8 cellular contexts compared by ENCODE assay signal in the genomic region with DNA sequence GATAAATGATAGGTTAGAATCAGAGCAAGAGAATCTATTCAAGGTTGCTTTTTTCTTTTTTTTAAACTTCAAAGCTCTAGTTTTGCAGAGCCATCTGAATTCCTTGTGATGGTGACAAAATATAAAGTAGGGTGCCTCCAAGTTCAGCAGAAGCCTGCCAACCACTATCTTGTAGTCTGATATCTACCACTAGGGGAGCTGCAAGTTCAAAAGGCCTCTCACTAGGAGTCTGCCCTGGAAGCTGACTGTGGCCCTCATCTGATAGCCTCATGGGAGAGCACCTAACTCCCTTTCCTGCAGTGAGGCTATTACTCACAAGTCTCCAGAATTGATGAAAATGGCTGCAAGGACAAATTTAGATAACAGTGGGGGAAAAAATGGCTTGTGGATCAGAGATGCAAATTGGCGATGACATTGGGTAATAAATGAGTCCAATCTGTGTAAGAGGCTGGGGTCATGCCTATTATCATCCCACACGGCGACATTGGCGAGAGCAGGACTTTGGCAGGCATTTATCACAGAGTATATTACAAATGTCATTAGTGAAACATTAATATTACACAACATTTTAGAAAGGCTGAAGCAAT. TPM values are rescaled to one million over a fixed set of nuclear protein-coding genes. Genes with fewer than 3 reads are reported as not detected.
DNase-seq lines count a peak whose midpoint lies in the region; ATAC-seq, FAIRE-seq and TF ChIP-seq lines count a peak whose summit lies in the region.

No MANE protein-coding gene starts in this region.

- no peaks in the 10 kb centered on the region for H3K36me3 Mint-ChIP-seq in endodermal cell (ENCODE audit: low read depth)
- no peaks in the 10 kb centered on the region for H3K36me3 Mint-ChIP-seq in T-helper 2 cell treated with Interferon-gamma antibody and Interleukin-4, amounts not matched to agents 5 μg/mL and 100 μg/mL, for 36 hours (ENCODE audit: low read depth)

- H3K9me3 Mint-ChIP-seq in endodermal cell, result no peaks in the 10 kb centered on the region
- H3K9me3 Mint-ChIP-seq in T-helper 2 cell treated with Interferon-gamma antibody and Interleukin-4, amounts not matched to agents 5 μg/mL and 100 μg/mL, for 36 hours, result no peaks in the 10 kb centered on the region

- 93% methylated on average over 4 of the region's 4 CpGs; no CpG with 5 or more reads in 1 of the 2 experiments for WGBS in endodermal cell (ENCODE audit: insufficient coverage in 1 of 2, insufficient read length in 1 of 2), 2 experiments
- 15 to 54% (median 46%) methylated on average over 4 of the region's 4 CpGs for WGBS in small intestine, 3 donors

- H3K9ac ChIP-seq in endodermal cell (ENCODE audit: extremely low read depth, low read length, poor library complexity, severe bottlenecking), result no peak overlapping the region

- H3K4me3 Mint-ChIP-seq in endodermal cell, result no peak overlapping the region
- H3K4me3 Mint-ChIP-seq in T-helper 2 cell treated with Interferon-gamma antibody and Interleukin-4, amounts not matched to agents 5 μg/mL and 100 μg/mL, for 36 hours, result no peak overlapping the region

- TF ChIP-seq POLR2A in NB4 (IDR thresholded peaks at IDR 0.05; ENCODE audit: extremely low read depth, insufficient read length), result no peak

- TF ChIP-seq CTCF in NB4 (IDR thresholded peaks at IDR 0.05; ENCODE audit: low read depth, low read length) (peak; percentile 40), endodermal cell (conservative IDR thresholded peaks at IDR 0.05) (peak; percentile 85)

- no peak overlapping the region for H3K27ac Mint-ChIP-seq in endodermal cell
- no peak overlapping the region for H3K27ac Mint-ChIP-seq in T-helper 2 cell treated with Interferon-gamma antibody and Interleukin-4, amounts not matched to agents 5 μg/mL and 100 μg/mL, for 36 hours

- no peaks in the 10 kb centered on the region for H3K27me3 Mint-ChIP-seq in endodermal cell (ENCODE audit: insufficient read depth)
- no peaks in the 10 kb centered on the region for H3K27me3 Mint-ChIP-seq in T-helper 2 cell treated with Interferon-gamma antibody and Interleukin-4, amounts not matched to agents 5 μg/mL and 100 μg/mL, for 36 hours (ENCODE audit: low read depth)

- H3K4me1 ChIP-seq in endodermal cell (ENCODE audit: control insufficient read depth, insufficient read depth, low read length) (peaks cover 11% of the 10 kb centered on the region), small intestine (ENCODE audit: control insufficient read depth in 2 of 2, insufficient read depth in 1 of 2, low read depth in 1 of 2, low read length in 1 of 2) (no peaks in the 10 kb centered on the region)

- no peaks in the 10 kb centered on the region for H3K27me3 ChIP-seq in endodermal cell (ENCODE audit: control insufficient read depth, insufficient read depth, low read length, poor library complexity, severe bottlenecking)
- H3K27me3 ChIP-seq in small intestine (ENCODE audit: control insufficient read depth in 2 of 2, insufficient read depth in 2 of 2, low read length in 2 of 2), result no peaks in the 10 kb centered on the region

- H3K27ac ChIP-seq in endodermal cell (ENCODE audit: low read depth, low read length) (no peak overlapping the region), small intestine (ENCODE audit: low read depth in 1 of 2, low read length in 1 of 2) (no peak overlapping the region)

- H3K4me3 ChIP-seq in NB4 (ENCODE audit: low read depth, low read length) (no peak overlapping the region), endodermal cell (ENCODE audit: low read length) (no peak overlapping the region), small intestine (ENCODE audit: low read depth in 1 of 2, low read length in 2 of 2) (no peak overlapping the region)

- H3K9me3 ChIP-seq in endodermal cell (ENCODE audit: control insufficient read depth, low read length), result no peaks in the 10 kb centered on the region
- no peaks in the 10 kb centered on the region for H3K9me3 ChIP-seq in small intestine (ENCODE audit: control insufficient read depth, low read depth)

- FAIRE-seq in small intestine (lab: Jason Lieb, UNC) (no peak), GM19239 (lab: Jason Lieb, UNC) (no peak)

- no peak for ATAC-seq in HG02571 (IDR thresholded peaks at IDR 0.05; ENCODE audit: unreplicated experiment)

- H3K36me3 ChIP-seq in endodermal cell (ENCODE audit: control insufficient read depth, insufficient read depth, low read length) (no peaks in the 10 kb centered on the region), small intestine (ENCODE audit: control insufficient read depth in 2 of 2, insufficient read depth in 2 of 2, low read length in 2 of 2) (no peaks in the 10 kb centered on the region)

- H3K4me1 Mint-ChIP-seq in endodermal cell, result peaks cover 25% of the 10 kb centered on the region
- H3K4me1 Mint-ChIP-seq in T-helper 2 cell treated with Interferon-gamma antibody and Interleukin-4, amounts not matched to agents 5 μg/mL and 100 μg/mL, for 36 hours (ENCODE audit: low read depth), result no peaks in the 10 kb centered on the region

- DNase-seq in stimulated activated CD4-positive, alpha-beta T cell treated with anti-CD3 and anti-CD28 coated beads, Interleukin-15, amount 100 ng/mL, for 24 hours, result peak; percentile 2
- no peak for DNase-seq in stimulated activated CD4-positive, alpha-beta T cell treated with anti-CD3 and anti-CD28 coated beads, Interleukin-4, amount 100 ng/mL, for 1 hour
- peak; percentile 27 for DNase-seq in NB4 (ENCODE audit: low read depth)
- peak; percentile 80 for DNase-seq in endodermal cell
- peak; percentile 38 for DNase-seq in small intestine
- no peak for DNase-seq in T-helper 2 cell treated with Interferon-gamma antibody and Interleukin-4, amounts not matched to agents 5 μg/mL and 100 μg/mL, for 36 hours (ENCODE audit: low spot score)
- no peak for DNase-seq in GM19239 (ENCODE audit: insufficient read length, low spot score)

RNA-seq across cellular contexts. Expression of gene ZP4, which starts 10.7 kb away (rescaled TPM):
- not detected for total RNA-seq in endodermal cell
- polyA plus RNA-seq in endodermal cell (2013, experiment 1 of 2), result not detected
- polyA plus RNA-seq in endodermal cell (2013, experiment 2 of 2), result not detected
- not detected for polyA plus RNA-seq in small intestine

Comparison
In these comparisons a context has a peak if more than half of its experiments do, and no peak if none do; other contexts are left out.
1. DNase-seq: peak in stimulated activated CD4-positive, alpha-beta T cell treated with anti-CD3 and anti-CD28 coated beads, Interleukin-15, amount 100 ng/mL, for 24 hours (single experiment), NB4 (single experiment), endodermal cell (single experiment) and small intestine (single experiment); none in stimulated activated CD4-positive, alpha-beta T cell treated with anti-CD3 and anti-CD28 coated beads, Interleukin-4, amount 100 ng/mL, for 1 hour (single experiment), T-helper 2 cell treated with Interferon-gamma antibody and Interleukin-4, amounts not matched to agents 5 μg/mL and 100 μg/mL, for 36 hours (single experiment) and GM19239 (single experiment).